ENCODE assay signal across 25 cellular contexts in genomic region chr4:150896513-150896912, GRCh38.
"Had no signal": no experiment of that assay in that cellular context is flagged by ENCODE, and none has a peak within 500 bp of the region (broad histone marks: within the 10 kb centered on the region; RNA-seq: fewer than 3 reads in every experiment).

No MANE protein-coding gene starts in this region.

- H3K4me1 Mint-ChIP-seq: immature natural killer cell, neural crest cell had no signal

- H3K36me3 ChIP-seq: adrenal gland had no signal

- H3K4me1 ChIP-seq: adrenal gland, breast epithelium, esophagus squamous epithelium, heart right ventricle, tibial artery had no signal

- H3K27me3 ChIP-seq: adrenal gland, breast epithelium, esophagus squamous epithelium, heart right ventricle, tibial artery had no signal

- ATAC-seq: heart right ventricle; left ventricle myocardium superior; stimulated activated naive CD8-positive, alpha-beta T cell treated with anti-CD3 and anti-CD28 coated beads, Interleukin-15, Interleukin-2, amounts not matched to agents 100 U/mL and 50 U/mL, for 24 hours had no signal

- FAIRE-seq: astrocyte had no signal

- H3K27ac ChIP-seq: adrenal gland, breast epithelium, esophagus squamous epithelium, heart right ventricle, tibial artery, VCaP had no signal

- H3K9me3 ChIP-seq: adrenal gland, breast epithelium, esophagus squamous epithelium, heart right ventricle, tibial artery had no signal

- H3K4me3 ChIP-seq: adrenal gland, breast epithelium, esophagus squamous epithelium, heart right ventricle, tibial artery had no signal

- DNase-seq: activated CD4-positive, alpha-beta T cell treated with anti-CD3 and anti-CD28 coated beads for 1 hour; activated CD8-positive, alpha-beta memory T cell treated with anti-CD3 and anti-CD28 coated beads for 24 hours; activated CD8-positive, alpha-beta memory T cell treated with anti-CD3 and anti-CD28 coated beads, Interleukin-2, amount 50 U/mL, for 48 hours; activated effector memory CD4-positive, alpha-beta T cell treated with Interleukin-2 at 50 U/mL for 16 hours; activated naive CD4-positive, alpha-beta T cell treated with anti-CD3 and anti-CD28 coated beads, Interleukin-2, amount 50 U/mL, for 16 hours; activated T-cell treated with anti-CD3 and anti-CD28 coated beads, Interleukin-2, amount 50 U/mL, for 48 hours; adrenal gland; dermis blood vessel endothelial cell; effector memory CD4-positive, alpha-beta T cell; esophagus squamous epithelium; heart right ventricle; immature natural killer cell; left ventricle myocardium superior; retina; stimulated activated CD4-positive, alpha-beta T cell treated with anti-CD3 and anti-CD28 coated beads, Interleukin-12 subunit alpha, Interleukin-12 subunit beta, amount 100 ng/mL, for 4 hours; stimulated activated CD4-positive, alpha-beta T cell treated with anti-CD3 and anti-CD28 coated beads, Interleukin-1b, Interleukin-23, amount 100 ng/mL, for 48 hours; stimulated activated CD8-positive, alpha-beta memory T cell treated with anti-CD3 and anti-CD28 coated beads, Interleukin-4, amount 100 ng/mL, for 48 hours; stimulated activated naive CD8-positive, alpha-beta T cell treated with anti-CD3 and anti-CD28 coated beads, Interleukin-15, Interleukin-2, amounts not matched to agents 100 U/mL and 50 U/mL, for 24 hours; substantia nigra; T1000; tibial artery had no signal

- H3K27ac Mint-ChIP-seq: immature natural killer cell had no signal

- H3K9me3 Mint-ChIP-seq: immature natural killer cell had no signal

- H3K4me3 Mint-ChIP-seq: immature natural killer cell, neural crest cell had no signal
